Comparison of ENCODE assay signal across 2 cellular contexts in the genomic region with DNA sequence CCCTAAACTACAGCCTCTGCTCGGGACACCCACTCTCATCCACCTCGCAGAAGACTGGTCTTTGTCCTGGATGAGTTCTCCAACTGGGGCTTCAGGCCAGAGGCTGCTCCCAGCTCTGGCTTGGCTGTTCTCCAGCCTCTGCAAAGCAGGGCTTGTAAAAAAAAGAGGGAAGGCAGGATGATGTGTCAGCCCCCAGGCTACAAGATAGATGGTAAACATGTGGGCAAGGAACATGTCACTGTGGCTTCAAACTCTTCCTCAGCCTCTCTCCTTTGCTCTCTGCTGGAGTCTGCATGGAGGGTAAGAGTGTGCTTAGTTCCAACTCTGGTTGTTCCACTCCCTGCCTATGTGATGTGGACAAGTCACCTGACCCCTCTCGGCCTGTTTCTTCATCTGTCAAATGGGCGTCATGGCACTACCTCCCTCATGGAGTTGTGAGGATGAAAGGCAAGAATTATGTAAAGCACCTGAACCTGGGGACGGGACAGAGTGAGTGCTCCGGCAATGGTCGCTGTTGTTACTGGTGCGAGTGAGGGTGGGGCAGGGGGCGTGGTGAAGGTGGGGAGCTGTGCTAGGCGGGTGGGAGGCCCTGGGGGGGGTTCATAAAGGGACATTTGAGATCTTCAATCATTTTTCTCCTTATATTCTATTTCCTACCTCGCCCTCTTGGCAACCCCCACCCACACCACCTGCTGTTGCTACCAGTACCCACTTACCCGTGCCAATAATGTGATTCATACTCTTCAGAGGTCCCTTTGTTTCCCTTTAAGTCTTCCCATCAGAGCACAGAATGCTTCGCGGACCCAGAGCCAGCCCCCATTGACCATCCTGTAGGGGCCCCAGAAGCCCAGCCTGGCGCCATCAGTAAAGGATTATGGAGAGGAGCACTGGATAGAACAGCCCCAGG.
TF ChIP-seq lines count a peak whose summit lies in the region.

No MANE protein-coding gene starts in this region.

TF ChIP-seq in GM23338, 12 proteins besides CTCF, POLR2A, EP300 and RAD21 (continues in another document):
- TF ChIP-seq JUNB (IDR thresholded peaks at IDR 0.05; ENCODE audit: unreplicated experiment) (no peak), EZH2 (IDR thresholded peaks at IDR 0.05; ENCODE audit: low read depth, unreplicated experiment) (no peak), STAT1 (IDR thresholded peaks at IDR 0.05; ENCODE audit: unreplicated experiment) (no peak), POLR2AphosphoS5 (IDR thresholded peaks at IDR 0.05; ENCODE audit: low read depth) (no peak), NANOG (IDR thresholded peaks at IDR 0.05; ENCODE audit: borderline replicate concordance) (no peak)
- TF ChIP-seq, protein P1, sequence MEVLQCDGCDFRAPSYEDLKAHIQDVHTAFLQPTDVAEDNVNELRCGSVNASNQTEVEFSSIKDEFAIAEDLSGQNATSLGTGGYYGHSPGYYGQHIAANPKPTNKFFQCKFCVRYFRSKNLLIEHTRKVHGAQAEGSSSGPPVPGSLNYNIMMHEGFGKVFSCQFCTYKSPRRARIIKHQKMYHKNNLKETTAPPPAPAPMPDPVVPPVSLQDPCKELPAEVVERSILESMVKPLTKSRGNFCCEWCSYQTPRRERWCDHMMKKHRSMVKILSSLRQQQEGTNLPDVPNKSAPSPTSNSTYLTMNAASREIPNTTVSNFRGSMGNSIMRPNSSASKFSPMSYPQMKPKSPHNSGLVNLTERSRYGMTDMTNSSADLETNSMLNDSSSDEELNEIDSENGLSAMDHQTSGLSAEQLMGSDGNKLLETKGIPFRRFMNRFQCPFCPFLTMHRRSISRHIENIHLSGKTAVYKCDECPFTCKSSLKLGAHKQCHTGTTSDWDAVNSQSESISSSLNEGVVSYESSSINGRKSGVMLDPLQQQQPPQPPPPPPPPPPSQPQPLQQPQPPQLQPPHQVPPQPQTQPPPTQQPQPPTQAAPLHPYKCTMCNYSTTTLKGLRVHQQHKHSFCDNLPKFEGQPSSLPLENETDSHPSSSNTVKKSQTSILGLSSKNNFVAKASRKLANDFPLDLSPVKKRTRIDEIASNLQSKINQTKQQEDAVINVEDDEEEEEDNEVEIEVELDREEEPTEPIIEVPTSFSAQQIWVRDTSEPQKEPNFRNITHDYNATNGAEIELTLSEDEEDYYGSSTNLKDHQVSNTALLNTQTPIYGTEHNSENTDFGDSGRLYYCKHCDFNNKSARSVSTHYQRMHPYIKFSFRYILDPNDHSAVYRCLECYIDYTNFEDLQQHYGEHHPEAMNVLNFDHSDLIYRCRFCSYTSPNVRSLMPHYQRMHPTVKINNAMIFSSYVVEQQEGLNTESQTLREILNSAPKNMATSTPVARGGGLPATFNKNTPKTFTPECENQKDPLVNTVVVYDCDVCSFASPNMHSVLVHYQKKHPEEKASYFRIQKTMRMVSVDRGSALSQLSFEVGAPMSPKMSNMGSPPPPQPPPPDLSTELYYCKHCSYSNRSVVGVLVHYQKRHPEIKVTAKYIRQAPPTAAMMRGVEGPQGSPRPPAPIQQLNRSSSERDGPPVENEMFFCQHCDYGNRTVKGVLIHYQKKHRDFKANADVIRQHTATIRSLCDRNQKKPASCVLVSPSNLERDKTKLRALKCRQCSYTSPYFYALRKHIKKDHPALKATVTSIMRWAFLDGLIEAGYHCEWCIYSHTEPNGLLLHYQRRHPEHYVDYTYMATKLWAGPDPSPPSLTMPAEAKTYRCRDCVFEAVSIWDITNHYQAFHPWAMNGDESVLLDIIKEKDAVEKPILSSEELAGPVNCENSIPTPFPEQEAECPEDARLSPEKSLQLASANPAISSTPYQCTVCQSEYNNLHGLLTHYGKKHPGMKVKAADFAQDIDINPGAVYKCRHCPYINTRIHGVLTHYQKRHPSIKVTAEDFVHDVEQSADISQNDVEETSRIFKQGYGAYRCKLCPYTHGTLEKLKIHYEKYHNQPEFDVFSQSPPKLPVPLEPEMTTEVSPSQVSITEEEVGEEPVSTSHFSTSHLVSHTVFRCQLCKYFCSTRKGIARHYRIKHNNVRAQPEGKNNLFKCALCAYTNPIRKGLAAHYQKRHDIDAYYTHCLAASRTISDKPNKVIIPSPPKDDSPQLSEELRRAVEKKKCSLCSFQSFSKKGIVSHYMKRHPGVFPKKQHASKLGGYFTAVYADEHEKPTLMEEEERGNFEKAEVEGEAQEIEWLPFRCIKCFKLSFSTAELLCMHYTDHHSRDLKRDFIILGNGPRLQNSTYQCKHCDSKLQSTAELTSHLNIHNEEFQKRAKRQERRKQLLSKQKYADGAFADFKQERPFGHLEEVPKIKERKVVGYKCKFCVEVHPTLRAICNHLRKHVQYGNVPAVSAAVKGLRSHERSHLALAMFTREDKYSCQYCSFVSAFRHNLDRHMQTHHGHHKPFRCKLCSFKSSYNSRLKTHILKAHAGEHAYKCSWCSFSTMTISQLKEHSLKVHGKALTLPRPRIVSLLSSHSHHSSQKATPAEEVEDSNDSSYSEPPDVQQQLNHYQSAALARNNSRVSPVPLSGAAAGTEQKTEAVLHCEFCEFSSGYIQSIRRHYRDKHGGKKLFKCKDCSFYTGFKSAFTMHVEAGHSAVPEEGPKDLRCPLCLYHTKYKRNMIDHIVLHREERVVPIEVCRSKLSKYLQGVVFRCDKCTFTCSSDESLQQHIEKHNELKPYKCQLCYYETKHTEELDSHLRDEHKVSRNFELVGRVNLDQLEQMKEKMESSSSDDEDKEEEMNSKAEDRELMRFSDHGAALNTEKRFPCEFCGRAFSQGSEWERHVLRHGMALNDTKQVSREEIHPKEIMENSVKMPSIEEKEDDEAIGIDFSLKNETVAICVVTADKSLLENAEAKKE (CRISPR knock-in tag; IDR thresholded peaks at IDR 0.05) = no peak
- TF ChIP-seq, protein P2, sequence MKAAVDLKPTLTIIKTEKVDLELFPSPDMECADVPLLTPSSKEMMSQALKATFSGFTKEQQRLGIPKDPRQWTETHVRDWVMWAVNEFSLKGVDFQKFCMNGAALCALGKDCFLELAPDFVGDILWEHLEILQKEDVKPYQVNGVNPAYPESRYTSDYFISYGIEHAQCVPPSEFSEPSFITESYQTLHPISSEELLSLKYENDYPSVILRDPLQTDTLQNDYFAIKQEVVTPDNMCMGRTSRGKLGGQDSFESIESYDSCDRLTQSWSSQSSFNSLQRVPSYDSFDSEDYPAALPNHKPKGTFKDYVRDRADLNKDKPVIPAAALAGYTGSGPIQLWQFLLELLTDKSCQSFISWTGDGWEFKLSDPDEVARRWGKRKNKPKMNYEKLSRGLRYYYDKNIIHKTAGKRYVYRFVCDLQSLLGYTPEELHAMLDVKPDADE (IDR thresholded peaks at IDR 0.05) = no peak

TF ChIP-seq in SK-N-SH, 30 proteins besides CTCF, POLR2A, EP300 and RAD21:
- no peak for TF ChIP-seq TEAD4 (IDR thresholded peaks at IDR 0.05; ENCODE audit: borderline replicate concordance, insufficient read depth)
- TF ChIP-seq MXI1 (IDR thresholded peaks at IDR 0.05; ENCODE audit: low read depth, low read length) = peak; percentile 36; the same call in 1 of the 2 replicates
- TF ChIP-seq FOXJ3 (CRISPR knock-in tag; IDR thresholded peaks at IDR 0.05) = no peak
